ENCODE assay signal across 23 cellular contexts in genomic region chr1:4676258-4676657, GRCh38. TPM values are rescaled to one million over a fixed set of nuclear protein-coding genes. Genes with fewer than 3 reads are reported as not detected.
"Had no signal": no experiment of that assay in that cellular context is flagged by ENCODE, and none has a peak within 500 bp of the region (broad histone marks: within the 10 kb centered on the region; RNA-seq: fewer than 3 reads in every experiment).

No MANE protein-coding gene starts in this region.

- H3K9me3 ChIP-seq: MG63, SK-N-SH had no signal

- FAIRE-seq: RCC 7860 had no signal

- H3K36me3 ChIP-seq: MG63 had no signal

- H3K9ac ChIP-seq: SK-N-SH had no signal

- H3K4me3 ChIP-seq: MG63 had no signal

- DNase-seq: KBM-7, MG63, NCI-H1092, NCI-H1105 treated with DMSO at 0.1 percent for 48 hours, NCI-H1417 treated with DMSO at 0.1 percent for 48 hours, NCI-H146, NCI-H1694 treated with DMSO at 0.1 percent for 48 hours, NCI-H1930, NCI-H2081, NCI-H2107, NCI-H2227 treated with DMSO at 0.1 percent for 48 hours, NCI-H446, NCI-H510A, NCI-H524 treated with DMSO at 0.1 percent for 48 hours, NCI-H69, SHP77, SK-N-SH, SW 1271 had no signal

- H3K27me3 ChIP-seq: MG63 had no signal

- H3K27ac ChIP-seq: RWPE1 had no signal

- H3K4me2 ChIP-seq: SK-N-SH had no signal

RNA-seq across cellular contexts. Expression of gene AJAP1, which starts 21.8 kb away (rescaled TPM):
- total RNA-seq: HT-29, LHCN-M2, SK-MEL-5 had no signal
- polyA plus RNA-seq: SK-N-SH had no signal
